In genomic region chr10:120854388-120854787, GRCh38 we compare ENCODE assay signal across 1 cellular context.
TF ChIP-seq lines count a peak whose summit lies in the region.

No MANE protein-coding gene starts in this region.

TF ChIP-seq in GM12878, 131 proteins besides CTCF, POLR2A, EP300 and RAD21 (continued from another document):
- TF ChIP-seq, protein P1, sequence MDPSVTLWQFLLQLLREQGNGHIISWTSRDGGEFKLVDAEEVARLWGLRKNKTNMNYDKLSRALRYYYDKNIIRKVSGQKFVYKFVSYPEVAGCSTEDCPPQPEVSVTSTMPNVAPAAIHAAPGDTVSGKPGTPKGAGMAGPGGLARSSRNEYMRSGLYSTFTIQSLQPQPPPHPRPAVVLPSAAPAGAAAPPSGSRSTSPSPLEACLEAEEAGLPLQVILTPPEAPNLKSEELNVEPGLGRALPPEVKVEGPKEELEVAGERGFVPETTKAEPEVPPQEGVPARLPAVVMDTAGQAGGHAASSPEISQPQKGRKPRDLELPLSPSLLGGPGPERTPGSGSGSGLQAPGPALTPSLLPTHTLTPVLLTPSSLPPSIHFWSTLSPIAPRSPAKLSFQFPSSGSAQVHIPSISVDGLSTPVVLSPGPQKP (IDR thresholded peaks at IDR 0.05; ENCODE audit: low read depth, low read length) = no peak
- peak; percentile 45 for TF ChIP-seq MEF2B (IDR thresholded peaks at IDR 0.05; ENCODE audit: partially characterized antibody, poor library complexity, severe bottlenecking)
- peak; percentile 72; the same call in 1 of the 2 replicates for TF ChIP-seq SPI1 (IDR thresholded peaks at IDR 0.05; ENCODE audit: borderline replicate concordance, insufficient read depth, low read depth, low read length)
- TF ChIP-seq CBX3 (IDR thresholded peaks at IDR 0.05; ENCODE audit: borderline replicate concordance, low read depth) = no peak
- TF ChIP-seq IKZF2 (IDR thresholded peaks at IDR 0.05) = peak; percentile 39 to 55; a peak in 2 of 4 replicates
- TF ChIP-seq, protein P2, sequence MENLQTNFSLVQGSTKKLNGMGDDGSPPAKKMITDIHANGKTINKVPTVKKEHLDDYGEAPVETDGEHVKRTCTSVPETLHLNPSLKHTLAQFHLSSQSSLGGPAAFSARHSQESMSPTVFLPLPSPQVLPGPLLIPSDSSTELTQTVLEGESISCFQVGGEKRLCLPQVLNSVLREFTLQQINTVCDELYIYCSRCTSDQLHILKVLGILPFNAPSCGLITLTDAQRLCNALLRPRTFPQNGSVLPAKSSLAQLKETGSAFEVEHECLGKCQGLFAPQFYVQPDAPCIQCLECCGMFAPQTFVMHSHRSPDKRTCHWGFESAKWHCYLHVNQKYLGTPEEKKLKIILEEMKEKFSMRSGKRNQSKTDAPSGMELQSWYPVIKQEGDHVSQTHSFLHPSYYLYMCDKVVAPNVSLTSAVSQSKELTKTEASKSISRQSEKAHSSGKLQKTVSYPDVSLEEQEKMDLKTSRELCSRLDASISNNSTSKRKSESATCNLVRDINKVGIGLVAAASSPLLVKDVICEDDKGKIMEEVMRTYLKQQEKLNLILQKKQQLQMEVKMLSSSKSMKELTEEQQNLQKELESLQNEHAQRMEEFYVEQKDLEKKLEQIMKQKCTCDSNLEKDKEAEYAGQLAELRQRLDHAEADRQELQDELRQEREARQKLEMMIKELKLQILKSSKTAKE (IDR thresholded peaks at IDR 0.05; ENCODE audit: low read depth, poor library complexity, severe bottlenecking) = no peak
